ENCODE assay signal across 8 cellular contexts in genomic region chr2:183078163-183078466, GRCh38. TPM values are rescaled to one million over a fixed set of nuclear protein-coding genes. Genes with fewer than 3 reads are reported as not detected.
DNase-seq lines count a peak whose midpoint lies in the region; ATAC-seq, FAIRE-seq and TF ChIP-seq lines count a peak whose summit lies in the region.

No MANE protein-coding gene starts in this region.

- POLR2A ChIA-PET in HepG2 (lab: Yijun Ruan, JAX): interaction anchor here (1.0 to 1.8 kb wide), 3 partner anchors 11 to 46 kb away, joined by 3 to 17 read pairs (median 6); partner anchors contain the start of gene NUP35

- H3K4me2 ChIP-seq in DOHH2 (ENCODE audit: low read length) (peak overlapping the region; percentile 84), MM.1S (ENCODE audit: low read depth, low read length) (peak overlapping the region; percentile 87), HepG2 (ENCODE audit: low read depth, low read length) (peak overlapping the region; percentile 85)

- in situ Hi-C loops in HepG2 (cut with HindIII; ENCODE audit: extremely low pct_ligation_motif_present, low pct_unique_long_range_greater_than_20kb): no loop called here

- TF ChIP-seq POLR2A in HepG2 (IDR thresholded peaks at IDR 0.05; ENCODE audit: insufficient read depth in 1 of 2, low read depth in 2 of 2, low read length in 2 of 2) (no peak), thyroid gland (IDR thresholded peaks at IDR 0.05) (no peak)

- ATAC-seq in HepG2 (peak; percentile 86), HG03354 (IDR thresholded peaks at IDR 0.05; ENCODE audit: poor library complexity, severe bottlenecking, unreplicated experiment) (no peak)

- CTCF ChIA-PET in HepG2 (lab: Yijun Ruan, JAX; ENCODE audit: low intra/inter-chr PET ratio, low total read pairs): no interaction called here

- peaks cover 4% of the 10 kb centered on the region; the same call in 1 of the 2 replicates for H3K79me2 ChIP-seq in DOHH2 (ENCODE audit: control insufficient read depth, low read length)
- H3K79me2 ChIP-seq in MM.1S (ENCODE audit: low read length): no peaks in the 10 kb centered on the region
- H3K79me2 ChIP-seq in HepG2 (ENCODE audit: insufficient read depth, low read length): no peaks in the 10 kb centered on the region

- H3K4me1 ChIP-seq in DOHH2 (ENCODE audit: control insufficient read depth, low read length) (peaks cover 18% of the 10 kb centered on the region), MM.1S (ENCODE audit: low read length) (peaks cover 4% of the 10 kb centered on the region; the same call in 1 of the 2 replicates), HepG2 (ENCODE audit: insufficient read depth, low read length) (peaks cover 19% of the 10 kb centered on the region), thyroid gland (peaks cover 0 to 6% of the 10 kb centered on the region in 2 donors)

- H3K9ac ChIP-seq in MM.1S (ENCODE audit: low read length): peak overlapping the region; percentile 36; the same call in 1 of the 2 replicates
- H3K9ac ChIP-seq in HepG2 (ENCODE audit: insufficient read depth, low read depth, low read length): peak overlapping the region; percentile 63

- TF ChIP-seq CTCF in DOHH2 (IDR thresholded peaks at IDR 0.05; ENCODE audit: low read depth, low read length, poor library complexity, severe bottlenecking): no peak
- no peak for TF ChIP-seq CTCF in MM.1S (IDR thresholded peaks at IDR 0.05; ENCODE audit: low read length)
- TF ChIP-seq CTCF in bronchial epithelial cell (IDR thresholded peaks at IDR 0.05; ENCODE audit: insufficient read depth, low read length, severe bottlenecking): no peak
- TF ChIP-seq CTCF in HepG2 (CRISPR knock-in tag; IDR thresholded peaks at IDR 0.05): no peak
- TF ChIP-seq CTCF in thyroid gland (IDR thresholded peaks at IDR 0.05): no peak

- peak overlapping the region; percentile 38 for H3K27ac ChIP-seq in DOHH2 (ENCODE audit: low read depth, low read length)
- H3K27ac ChIP-seq in MM.1S (ENCODE audit: low read length): no peak overlapping the region
- peak overlapping the region; percentile 37 for H3K27ac ChIP-seq in HepG2 (ENCODE audit: extremely low read length, insufficient read depth, low read length)
- H3K27ac ChIP-seq in thyroid gland: peak overlapping the region; percentile 32 to 82 (median 69)

- H2AFZ ChIP-seq in MM.1S (ENCODE audit: low read length) (peak overlapping the region; percentile 88), HepG2 (ENCODE audit: low read length) (peak overlapping the region; percentile 99)

- intact Hi-C loops in HepG2 (cut with micrococcal nuclease; ENCODE audit: unreplicated experiment): loop anchor here (1.0 to 2.0 kb wide), 3 partner anchors 21 to 46 kb away; partner anchors contain the start of genes NCKAP1 and NUP35
- intact Hi-C loops in thyroid gland (cut with DNase I): loop anchor here (5.0 kb wide), 1 partner anchor 44 kb away; the partner anchor contains the start of gene NUP35

- H4K20me1 ChIP-seq in DOHH2 (ENCODE audit: control insufficient read depth, insufficient read depth, low read depth, low read length): no peaks in the 10 kb centered on the region
- H4K20me1 ChIP-seq in MM.1S (ENCODE audit: insufficient read depth, low read length): no peaks in the 10 kb centered on the region
- no peaks in the 10 kb centered on the region for H4K20me1 ChIP-seq in HepG2 (ENCODE audit: insufficient read depth, low read length)

- DNase-seq in MM.1S (no peak), bronchial epithelial cell (ENCODE audit: low read depth) (no peak), HepG2 (ENCODE audit: low spot score) (no peak), thyroid gland (no peak), cortex of kidney (lab: John Stamatoyannopoulos, UW) (no peak), SKM-1 (lab: John Stamatoyannopoulos, UW; ENCODE audit: unreplicated experiment) (no peak)

- TF ChIP-seq EP300 in HepG2 (IDR thresholded peaks at IDR 0.05; ENCODE audit: low read depth in 2 of 2, low read length in 2 of 2) (no peak), HepG2 (CRISPR knock-in tag; IDR thresholded peaks at IDR 0.05; ENCODE audit: borderline replicate concordance) (no peak)

- H3K9me2 ChIP-seq in DOHH2 (replicated peaks; ENCODE audit: control insufficient read depth, low read length) (no peaks in the 10 kb centered on the region), MM.1S (replicated peaks; ENCODE audit: insufficient read depth, low read length) (no peaks in the 10 kb centered on the region)

- FAIRE-seq in bronchial epithelial cell (lab: Jason Lieb, UNC): no peak
- FAIRE-seq in HepG2 (lab: Jason Lieb, UNC): no peak

- H3F3A ChIP-seq in DOHH2 (ENCODE audit: control insufficient read depth, insufficient read depth) (no peaks in the 10 kb centered on the region; the same call in 1 of the 2 replicates), MM.1S (ENCODE audit: insufficient read depth, low read length) (no peaks in the 10 kb centered on the region)

- TF ChIP-seq RAD21 in HepG2 (CRISPR knock-in tag; IDR thresholded peaks at IDR 0.05): no peak

- H3K4me3 ChIP-seq in DOHH2 (ENCODE audit: low read length) (peak overlapping the region; percentile 88), MM.1S (ENCODE audit: low read length) (peak overlapping the region; percentile 70), bronchial epithelial cell (ENCODE audit: low read depth, low read length) (peak overlapping the region; percentile 49), HepG2 (replicated peaks in 1 of 3; ENCODE audit: insufficient read depth in 1 of 3, low read depth in 2 of 3, low read length in 3 of 3) (peak overlapping the region; percentile 69 to 88 (median 79)), thyroid gland (replicated peaks in 1 of 3) (peak overlapping the region; percentile 29 to 49 (median 37))

- H3K9me3 ChIP-seq in DOHH2 (ENCODE audit: control insufficient read depth, insufficient read depth, low read length): no peaks in the 10 kb centered on the region
- H3K9me3 ChIP-seq in MM.1S (replicated peaks; ENCODE audit: insufficient read depth, low read length): no peaks in the 10 kb centered on the region
- H3K9me3 ChIP-seq in HepG2 (ENCODE audit: low read length): no peaks in the 10 kb centered on the region
- no peaks in the 10 kb centered on the region for H3K9me3 ChIP-seq in thyroid gland

- TSS peak; percentile 66 for BruUV-seq in HepG2 (replicated peaks; lab: Mats Ljungman, UMichigan)

- H3K27me3 ChIP-seq in DOHH2 (ENCODE audit: control insufficient read depth, low read length) (no peaks in the 10 kb centered on the region), MM.1S (replicated peaks; ENCODE audit: insufficient read depth, low read length) (no peaks in the 10 kb centered on the region), bronchial epithelial cell (ENCODE audit: control insufficient read depth, insufficient read depth, low read length) (no peaks in the 10 kb centered on the region), HepG2 (ENCODE audit: control insufficient read depth in 1 of 2, insufficient read depth in 2 of 2, low read length in 2 of 2) (peaks cover 0 to 24% of the 10 kb centered on the region in 2 experiments; a peak in 2 of 5 replicates), thyroid gland (no peaks in the 10 kb centered on the region)

- WGBS in HepG2 (ENCODE audit: low lambda C conversion rate): 5% methylated on average over 8 of the region's 8 CpGs
- WGBS in thyroid gland, 2 donors: 6 to 12% methylated on average over 8 of the region's 8 CpGs

- no peaks in the 10 kb centered on the region for H3K36me3 ChIP-seq in DOHH2 (ENCODE audit: control insufficient read depth, low read length)
- H3K36me3 ChIP-seq in MM.1S (replicated peaks; ENCODE audit: insufficient read depth, low read length): no peaks in the 10 kb centered on the region
- H3K36me3 ChIP-seq in bronchial epithelial cell (ENCODE audit: control insufficient read depth, insufficient read depth, low read length): no peaks in the 10 kb centered on the region
- H3K36me3 ChIP-seq in HepG2 (replicated peaks in 1 of 2; ENCODE audit: control insufficient read depth in 1 of 2, insufficient read depth in 2 of 2, low read length in 2 of 2): no peaks in the 10 kb centered on the region
- H3K36me3 ChIP-seq in thyroid gland: no peaks in the 10 kb centered on the region

RNA-seq across cellular contexts. Expression of gene DUSP19, which starts 0.4 kb away (rescaled TPM):
- total RNA-seq in bronchial epithelial cell (under 0.01 and 0.38 TPM in 2 replicates), HepG2 (2016; rRNA removed; fragmentation: Illumina TruSeq; extraction: Trizol) (1.9 and 3.9 TPM in 2 replicates), thyroid gland (1 to 10 TPM; 3.2 to 5.9 (median 3.7) TPM)
- 0.61 and 0.71 TPM in 2 replicates for total RNA-seq in HepG2 (2016; cell fraction: cytosol; rRNA removed; fragmentation: Illumina TruSeq; extraction: Trizol; ENCODE audit: low read depth)
- 2.0 and 4.5 TPM in 2 replicates for total RNA-seq in HepG2 (2016; cell fraction: insoluble cytoplasmic fraction; rRNA removed; fragmentation: Illumina TruSeq; extraction: Trizol)
- 0.90 and 1.3 TPM in 2 replicates for total RNA-seq in HepG2 (2016; cell fraction: membrane; rRNA removed; fragmentation: Illumina TruSeq; extraction: Trizol)
- total RNA-seq in HepG2 (2016; cell fraction: nucleus; rRNA removed; fragmentation: Illumina TruSeq; extraction: Trizol): 1.5 and 2.4 TPM in 2 replicates
- polyA plus RNA-seq in HepG2 (2011; rRNA removed): 0.97 and 1.3 TPM in 2 replicates
- 0.52 and 1.1 TPM in 2 replicates for polyA plus RNA-seq in HepG2 (2011; cell fraction: cytosol; rRNA removed)
- 0.24 and 0.38 TPM in 2 replicates for polyA plus RNA-seq in HepG2 (2011; cell fraction: nucleus; rRNA removed)
- polyA plus RNA-seq in HepG2 (2012): 0.33 and 1.0 TPM in 2 replicates
- polyA plus RNA-seq in HepG2 (2016; cell fraction: cytosol; fragmentation: Illumina TruSeq; extraction: Trizol; ENCODE audit: low read depth): 0.24 and 0.43 TPM in 2 replicates
- polyA plus RNA-seq in HepG2 (2016; cell fraction: insoluble cytoplasmic fraction; fragmentation: Illumina TruSeq; extraction: Trizol; ENCODE audit: low read depth): 1.8 and 2.0 TPM in 2 replicates
- 0.37 and 0.39 TPM in 2 replicates for polyA plus RNA-seq in HepG2 (2016; cell fraction: membrane; fragmentation: Illumina TruSeq; extraction: Trizol; ENCODE audit: low read depth)
- polyA plus RNA-seq in HepG2 (2016; cell fraction: nucleus; fragmentation: Illumina TruSeq; extraction: Trizol; ENCODE audit: insufficient read depth, low read depth): 1.00 and 1.4 TPM in 2 replicates
- 1.9 and 2.5 TPM in 2 replicates for polyA minus RNA-seq in HepG2 (2011; rRNA and poly(A)+ RNA removed; ENCODE audit: low replicate concordance)
- 0.97 and 1.4 TPM in 2 replicates for polyA minus RNA-seq in HepG2 (2011; cell fraction: cytosol; rRNA and poly(A)+ RNA removed)
- 0.87 and 1.7 TPM in 2 replicates for polyA minus RNA-seq in HepG2 (2011; cell fraction: nucleus; rRNA and poly(A)+ RNA removed)

RNA-seq across cellular contexts. Expression of gene NCKAP1, which starts 39.9 kb away (rescaled TPM):
- total RNA-seq in bronchial epithelial cell (180 and 214 TPM in 2 replicates), HepG2 (2016; rRNA removed; fragmentation: Illumina TruSeq; extraction: Trizol) (96.3 and 160 TPM in 2 replicates), thyroid gland (100 to 1,000 TPM; 139 to 214 (median 172) TPM)
- total RNA-seq in HepG2 (2016; cell fraction: cytosol; rRNA removed; fragmentation: Illumina TruSeq; extraction: Trizol; ENCODE audit: low read depth): 20.2 and 23.9 TPM in 2 replicates
- total RNA-seq in HepG2 (2016; cell fraction: insoluble cytoplasmic fraction; rRNA removed; fragmentation: Illumina TruSeq; extraction: Trizol): 89.4 and 158 TPM in 2 replicates
- total RNA-seq in HepG2 (2016; cell fraction: membrane; rRNA removed; fragmentation: Illumina TruSeq; extraction: Trizol): 91.7 and 92.2 TPM in 2 replicates
- 100 and 105 TPM in 2 replicates for total RNA-seq in HepG2 (2016; cell fraction: nucleus; rRNA removed; fragmentation: Illumina TruSeq; extraction: Trizol)
- polyA plus RNA-seq in HepG2 (2011; rRNA removed): 59.0 and 72.1 TPM in 2 replicates
- polyA plus RNA-seq in HepG2 (2011; cell fraction: cytosol; rRNA removed): 49.9 and 69.1 TPM in 2 replicates
- 30.3 and 33.5 TPM in 2 replicates for polyA plus RNA-seq in HepG2 (2011; cell fraction: nucleus; rRNA removed)
- 70.3 and 73.4 TPM in 2 replicates for polyA plus RNA-seq in HepG2 (2012)
- 8.8 and 9.0 TPM in 2 replicates for polyA plus RNA-seq in HepG2 (2016; cell fraction: cytosol; fragmentation: Illumina TruSeq; extraction: Trizol; ENCODE audit: low read depth)
- polyA plus RNA-seq in HepG2 (2016; cell fraction: insoluble cytoplasmic fraction; fragmentation: Illumina TruSeq; extraction: Trizol; ENCODE audit: low read depth): 118 and 121 TPM in 2 replicates
- 34.3 and 37.5 TPM in 2 replicates for polyA plus RNA-seq in HepG2 (2016; cell fraction: membrane; fragmentation: Illumina TruSeq; extraction: Trizol; ENCODE audit: low read depth)
- polyA plus RNA-seq in HepG2 (2016; cell fraction: nucleus; fragmentation: Illumina TruSeq; extraction: Trizol; ENCODE audit: insufficient read depth, low read depth): 82.2 and 99.4 TPM in 2 replicates
- polyA minus RNA-seq in HepG2 (2011; rRNA and poly(A)+ RNA removed; ENCODE audit: low replicate concordance): 34.6 and 53.5 TPM in 2 replicates
- 60.0 and 71.9 TPM in 2 replicates for polyA minus RNA-seq in HepG2 (2011; cell fraction: cytosol; rRNA and poly(A)+ RNA removed)
- 145 and 163 TPM in 2 replicates for polyA minus RNA-seq in HepG2 (2011; cell fraction: nucleus; rRNA and poly(A)+ RNA removed)

RNA-seq across cellular contexts. Expression of gene NUP35, which starts 46.1 kb away (rescaled TPM):
- total RNA-seq in bronchial epithelial cell (5.5 and 9.7 TPM in 2 replicates), HepG2 (2016; rRNA removed; fragmentation: Illumina TruSeq; extraction: Trizol) (53.6 and 74.2 TPM in 2 replicates), thyroid gland (10 to 100 TPM; 13.7 to 19.1 (median 17.2) TPM)
- 32.8 and 37.1 TPM in 2 replicates for total RNA-seq in HepG2 (2016; cell fraction: cytosol; rRNA removed; fragmentation: Illumina TruSeq; extraction: Trizol; ENCODE audit: low read depth)
- total RNA-seq in HepG2 (2016; cell fraction: insoluble cytoplasmic fraction; rRNA removed; fragmentation: Illumina TruSeq; extraction: Trizol): 52.9 and 74.2 TPM in 2 replicates
- 24.1 and 28.1 TPM in 2 replicates for total RNA-seq in HepG2 (2016; cell fraction: membrane; rRNA removed; fragmentation: Illumina TruSeq; extraction: Trizol)
- 59.5 and 62.1 TPM in 2 replicates for total RNA-seq in HepG2 (2016; cell fraction: nucleus; rRNA removed; fragmentation: Illumina TruSeq; extraction: Trizol)
- polyA plus RNA-seq in HepG2 (2011; rRNA removed): 14.8 and 16.9 TPM in 2 replicates
- polyA plus RNA-seq in HepG2 (2011; cell fraction: cytosol; rRNA removed): 9.3 and 11.8 TPM in 2 replicates
- polyA plus RNA-seq in HepG2 (2011; cell fraction: nucleus; rRNA removed): 9.4 and 10.0 TPM in 2 replicates
- polyA plus RNA-seq in HepG2 (2012): 14.4 and 22.1 TPM in 2 replicates
- polyA plus RNA-seq in HepG2 (2016; cell fraction: cytosol; fragmentation: Illumina TruSeq; extraction: Trizol; ENCODE audit: low read depth): 6.6 and 7.0 TPM in 2 replicates
- polyA plus RNA-seq in HepG2 (2016; cell fraction: insoluble cytoplasmic fraction; fragmentation: Illumina TruSeq; extraction: Trizol; ENCODE audit: low read depth): 63.4 and 70.6 TPM in 2 replicates
- polyA plus RNA-seq in HepG2 (2016; cell fraction: membrane; fragmentation: Illumina TruSeq; extraction: Trizol; ENCODE audit: low read depth): 9.5 and 10.6 TPM in 2 replicates
- 31.7 and 32.9 TPM in 2 replicates for polyA plus RNA-seq in HepG2 (2016; cell fraction: nucleus; fragmentation: Illumina TruSeq; extraction: Trizol; ENCODE audit: insufficient read depth, low read depth)
- 26.4 and 36.9 TPM in 2 replicates for polyA minus RNA-seq in HepG2 (2011; rRNA and poly(A)+ RNA removed; ENCODE audit: low replicate concordance)
- polyA minus RNA-seq in HepG2 (2011; cell fraction: cytosol; rRNA and poly(A)+ RNA removed): 11.1 and 11.3 TPM in 2 replicates
- polyA minus RNA-seq in HepG2 (2011; cell fraction: nucleus; rRNA and poly(A)+ RNA removed): 64.2 and 66.0 TPM in 2 replicates

Comparison
In these comparisons a context has a peak if more than half of its experiments do, and no peak if none do; other contexts are left out.
1. H3K4me3 ChIP-seq: peak in every context shown above with its lines; median percentile 88 in DOHH2; 79 in HepG2; 70 in MM.1S; 49 in bronchial epithelial cell; 37 in thyroid gland.